Comparison of ENCODE assay signal across 24 cellular contexts in genomic region chr2:62803961-62804360, GRCh38.
DNase-seq lines count a peak whose midpoint lies in the region; FAIRE-seq and TF ChIP-seq lines count a peak whose summit lies in the region.
"Had no signal": no experiment of that assay in that cellular context is flagged by ENCODE, and none has a peak within 500 bp of the region (broad histone marks: within the 10 kb centered on the region; RNA-seq: fewer than 3 reads in every experiment).

No MANE protein-coding gene starts in this region.

- in situ Hi-C loops in GM23248 (cut with MboI) = no loop called here
- in situ Hi-C loops in ACHN (cut with HindIII; ENCODE audit: low pct_ligation_motif_present, low pct_unique_long_range_greater_than_20kb, low sequenced_read_pairs) = no loop called here

- no peak overlapping the region for H3K27ac Mint-ChIP-seq in astrocyte (ENCODE audit: unreplicated experiment)
- H3K27ac Mint-ChIP-seq: B cell; CD4-positive, alpha-beta T cell; CD8-positive, alpha-beta T cell had no signal

- peaks cover 3% of the 10 kb centered on the region for H3K9me3 Mint-ChIP-seq in astrocyte (ENCODE audit: unreplicated experiment)

- no peaks in the 10 kb centered on the region for H3K27me3 ChIP-seq in astrocyte (ENCODE audit: insufficient read depth, low read length)
- no peaks in the 10 kb centered on the region for H3K27me3 ChIP-seq in osteoblast (ENCODE audit: insufficient read depth, low read length)
- no peaks in the 10 kb centered on the region for H3K27me3 ChIP-seq in GM23248 (replicated peaks; ENCODE audit: insufficient read depth)
- H3K27me3 ChIP-seq: BLaER1 treated with 17β-estradiol and CSF1 and Interleukin-3, amounts not matched to agents 10 nM and 100 nM had no signal

- H3K9ac ChIP-seq in astrocyte (ENCODE audit: low read length) (no peak overlapping the region), GM23248 (no peak overlapping the region)
- H3K9ac ChIP-seq: BLaER1 treated with 17β-estradiol and CSF1 and Interleukin-3, amounts not matched to agents 10 nM and 100 nM had no signal

- H4K20me1 ChIP-seq in astrocyte (ENCODE audit: insufficient read depth, low read length) (peaks cover 4% of the 10 kb centered on the region), osteoblast (ENCODE audit: insufficient read depth, low read length) (peaks cover 11% of the 10 kb centered on the region), GM23248 (ENCODE audit: insufficient read depth) (peaks cover 4% of the 10 kb centered on the region; the same call in 1 of the 2 replicates)
- H4K20me1 ChIP-seq: BLaER1 treated with 17β-estradiol and CSF1 and Interleukin-3, amounts not matched to agents 10 nM and 100 nM had no signal

- H3K4me2 ChIP-seq in astrocyte (ENCODE audit: low read length) (peak overlapping the region; percentile 0), osteoblast (ENCODE audit: insufficient read depth, low read length) (peak overlapping the region; percentile 23), GM23248 (ENCODE audit: unreplicated experiment) (no peak overlapping the region)
- H3K4me2 ChIP-seq: BLaER1 treated with 17β-estradiol and CSF1 and Interleukin-3, amounts not matched to agents 10 nM and 100 nM had no signal

- H2AFZ ChIP-seq in astrocyte (ENCODE audit: low read depth, low read length) (no peak overlapping the region), osteoblast (ENCODE audit: low read length) (no peak overlapping the region), GM23248 (no peak overlapping the region)

- H3K4me1 Mint-ChIP-seq in astrocyte (ENCODE audit: low read depth, unreplicated experiment) = peaks cover 2% of the 10 kb centered on the region

- H3F3A ChIP-seq in GM23248 (ENCODE audit: insufficient read depth) = peaks cover 9% of the 10 kb centered on the region; the same call in 1 of the 2 replicates

- H3K9me3 ChIP-seq in astrocyte (ENCODE audit: insufficient read depth, low read depth, low read length) (no peaks in the 10 kb centered on the region), osteoblast (ENCODE audit: low read depth, low read length) (no peaks in the 10 kb centered on the region), GM23248 (ENCODE audit: low read depth) (no peaks in the 10 kb centered on the region)
- H3K9me3 ChIP-seq: Caco-2 had no signal

- H3K4me3 ChIP-seq in astrocyte (ENCODE audit: insufficient read depth, low read depth, low read length) (no peak overlapping the region), fibroblast of pulmonary artery (replicated peaks; ENCODE audit: low read depth, low read length) (no peak overlapping the region), osteoblast (ENCODE audit: insufficient read depth, low read length) (no peak overlapping the region), GM23248 (no peak overlapping the region)
- H3K4me3 ChIP-seq: BLaER1 treated with 17β-estradiol and CSF1 and Interleukin-3, amounts not matched to agents 10 nM and 100 nM had no signal

- TF ChIP-seq CTCF in astrocyte (IDR thresholded peaks at IDR 0.05; ENCODE audit: insufficient read depth, low read depth, low read length) = no peak
- TF ChIP-seq CTCF in fibroblast of pulmonary artery (IDR thresholded peaks at IDR 0.05; ENCODE audit: low read length, missing control alignments) = no peak
- no peak for TF ChIP-seq CTCF in osteoblast (IDR thresholded peaks at IDR 0.05; ENCODE audit: extremely low read depth, low read depth, low read length)

- H3K27me3 Mint-ChIP-seq in astrocyte (ENCODE audit: low read depth, unreplicated experiment) = no peaks in the 10 kb centered on the region
- H3K27me3 Mint-ChIP-seq: B cell; CD4-positive, alpha-beta T cell had no signal

- intact Hi-C loops in cardiac septum (cut with DNase I) = no loop called here

- H3K4me1 ChIP-seq in astrocyte (ENCODE audit: insufficient read depth, low read length) (no peaks in the 10 kb centered on the region), osteoblast (ENCODE audit: insufficient read depth, low read length) (peaks cover 14% of the 10 kb centered on the region), GM23248 (ENCODE audit: insufficient read depth) (peaks cover 9% of the 10 kb centered on the region; the same call in 1 of the 2 replicates)
- H3K4me1 ChIP-seq: Caco-2 had no signal

- H3K79me2 ChIP-seq in astrocyte (ENCODE audit: insufficient read depth, low read length) (peaks cover 4% of the 10 kb centered on the region), osteoblast (ENCODE audit: insufficient read depth, low read length) (peaks cover 22% of the 10 kb centered on the region), GM23248 (ENCODE audit: insufficient read depth) (peaks cover 98% of the 10 kb centered on the region)

- H3K27ac ChIP-seq in astrocyte (ENCODE audit: low read depth, low read length) (no peak overlapping the region), osteoblast (ENCODE audit: low read depth, low read length) (no peak overlapping the region), GM23248 (no peak overlapping the region)
- H3K27ac ChIP-seq: BLaER1 treated with 17β-estradiol and CSF1 and Interleukin-3, amounts not matched to agents 10 nM and 100 nM; C4-2B had no signal

- peak; percentile 80 for DNase-seq in EH (ENCODE audit: low read depth)
- DNase-seq in astrocyte (ENCODE audit: low read depth) = peak; percentile 37
- peak; percentile 57 for DNase-seq in fibroblast of pulmonary artery (ENCODE audit: low read depth)
- no peak for DNase-seq in osteoblast (ENCODE audit: insufficient read length, low spot score, missing footprints)
- no peak for DNase-seq in cardiac septum (ENCODE audit: low spot score)
- no peak for DNase-seq in NCI-H2196 treated with DMSO at 0.1 percent for 48 hours (lab: John Stamatoyannopoulos, UW; ENCODE audit: unreplicated experiment)
- no peak for DNase-seq in GM23248
- DNase-seq in ACHN = no peak
- DNase-seq: 8988T; AML-193; Caco-2; Calu3; CD4-positive, alpha-beta T cell; CD8-positive, alpha-beta T cell; DMS79 treated with DMSO at 0.1 percent for 48 hours; GF-D8 had no signal

- H3K4me3 Mint-ChIP-seq in astrocyte (ENCODE audit: unreplicated experiment) = no peak overlapping the region
- H3K4me3 Mint-ChIP-seq: B cell; CD4-positive, alpha-beta T cell; CD8-positive, alpha-beta T cell had no signal

- H3K36me3 Mint-ChIP-seq in astrocyte (ENCODE audit: low read depth, unreplicated experiment) = peaks cover 11% of the 10 kb centered on the region

- FAIRE-seq in astrocyte (lab: Jason Lieb, UNC) = no peak
- FAIRE-seq: A204.1, D721Med, G401.6, GM12891, GM19239 had no signal

- H3K36me3 ChIP-seq in astrocyte (ENCODE audit: insufficient read depth, low read length) (no peaks in the 10 kb centered on the region), osteoblast (ENCODE audit: insufficient read depth, low read length) (peaks cover 10% of the 10 kb centered on the region), GM23248 (ENCODE audit: low read depth) (peaks cover 31% of the 10 kb centered on the region)

- H3K9me2 ChIP-seq in GM23248 (ENCODE audit: insufficient read depth) = no peaks in the 10 kb centered on the region

Comparison
In these comparisons a context has a peak if more than half of its experiments do, and no peak if none do; other contexts are left out.
1. DNase-seq: peak in EH (single experiment), astrocyte (single experiment) and fibroblast of pulmonary artery (single experiment); none in osteoblast (single experiment), cardiac septum (single experiment), NCI-H2196 treated with DMSO at 0.1 percent for 48 hours (single experiment), GM23248 (single experiment) and ACHN (single experiment).